ENCODE assay signal across 8 cellular contexts in genomic region chr11:1570896-1571759, GRCh38. TPM values are rescaled to one million over a fixed set of nuclear protein-coding genes. Genes with fewer than 3 reads are reported as not detected.
DNase-seq lines count a peak whose midpoint lies in the region; ATAC-seq and TF ChIP-seq lines count a peak whose summit lies in the region.

No MANE protein-coding gene starts in this region.

- peak overlapping the region; percentile 24 to 41 for H3K18ac ChIP-seq in mesenchymal stem cell (ENCODE audit: low read depth in 1 of 2, low read length in 2 of 2)

- H2BK5ac ChIP-seq in mesenchymal stem cell (ENCODE audit: low read depth, low read length, poor library complexity, severe bottlenecking): no peak overlapping the region

- H3K27ac Mint-ChIP-seq in MCF 10A (ENCODE audit: low read depth, unreplicated experiment): no peak overlapping the region

- H3K27ac ChIP-seq in mesenchymal stem cell (ENCODE audit: low read length, poor library complexity, severe bottlenecking) (no peak overlapping the region), urinary bladder (ENCODE audit: low read depth) (no peak overlapping the region)

- DNase-seq in Right ventricle myocardium superior (peak; percentile 29), cardiac septum (ENCODE audit: low spot score) (no peak), MCF 10A (ENCODE audit: unreplicated experiment) (no peak), mesenchymal stem cell (peak; percentile 28), ureter (ENCODE audit: low spot score) (no peak)
- no peak for DNase-seq in stimulated activated CD4-positive, alpha-beta T cell treated with anti-CD3 and anti-CD28 coated beads, Interleukin-12 subunit alpha, Interleukin-12 subunit beta, amount 100 ng/mL, for 4 hours

- no peak overlapping the region for H2AFZ ChIP-seq in mesenchymal stem cell (ENCODE audit: low read depth, low read length)

- TF ChIP-seq CTCF in MCF 10A (IDR thresholded peaks at IDR 0.05; ENCODE audit: unreplicated experiment): no peak

- peaks cover 7% of the 10 kb centered on the region for H3K4me1 Mint-ChIP-seq in MCF 10A (ENCODE audit: insufficient read depth, unreplicated experiment)

- no peak overlapping the region for H2AK5ac ChIP-seq in mesenchymal stem cell (ENCODE audit: low read length, severe bottlenecking)

- H3K4me3 ChIP-seq in mesenchymal stem cell (ENCODE audit: insufficient read depth in 1 of 2, low read depth in 1 of 2, low read length in 2 of 2) (peak overlapping the region in 1 of 2 experiments; percentile 70), urinary bladder (ENCODE audit: low read depth, low read length) (peak overlapping the region; percentile 54)

- H3K9me3 ChIP-seq in mesenchymal stem cell (ENCODE audit: control insufficient read depth, low read length): no peaks in the 10 kb centered on the region

- no TSS peak for BruUV-seq in MCF 10A (replicated peaks; lab: Mats Ljungman, UMichigan)

- intact Hi-C loops in Right ventricle myocardium superior (cut with DNase I): loop anchor here (10.0 kb wide), 2 partner anchors 266 to 366 kb away; partner anchors contain the start of gene TOLLIP
- intact Hi-C loops in cardiac septum (cut with DNase I): loop anchor here (5.0 kb wide), 1 partner anchor 34 kb away; no protein-coding TSS in a partner anchor
- intact Hi-C loops in MCF 10A (cut with micrococcal nuclease): no loop called here

- no peak overlapping the region for H2BK15ac ChIP-seq in mesenchymal stem cell (ENCODE audit: low read depth, poor library complexity, severe bottlenecking)

- peak overlapping the region; percentile 82 for H3K4me2 ChIP-seq in mesenchymal stem cell (ENCODE audit: low read length, poor library complexity, severe bottlenecking)

- peaks cover 5% of the 10 kb centered on the region for H3K36me3 Mint-ChIP-seq in MCF 10A (ENCODE audit: insufficient read depth, unreplicated experiment)

- peaks cover 42% of the 10 kb centered on the region for H3K4me1 ChIP-seq in mesenchymal stem cell (ENCODE audit: control insufficient read depth, insufficient read depth, low read depth, low read length)
- H3K4me1 ChIP-seq in urinary bladder (ENCODE audit: insufficient read depth): no peaks in the 10 kb centered on the region

- no peaks in the 10 kb centered on the region for H3K27me3 Mint-ChIP-seq in MCF 10A (ENCODE audit: insufficient read depth, unreplicated experiment)

- H3K4me3 Mint-ChIP-seq in MCF 10A (ENCODE audit: unreplicated experiment): peak overlapping the region; percentile 38

- POLR2A ChIA-PET in MCF 10A (lab: Yijun Ruan, JAX): no interaction called here

- no peak overlapping the region for H3K23ac ChIP-seq in mesenchymal stem cell (ENCODE audit: low read length in 2 of 2)

- H3K9ac ChIP-seq in mesenchymal stem cell (ENCODE audit: low read length): no peak overlapping the region

- H3K79me1 ChIP-seq in mesenchymal stem cell (replicated peaks; ENCODE audit: low read length, poor library complexity, severe bottlenecking): peaks cover 16% of the 10 kb centered on the region

- H3K36me3 ChIP-seq in mesenchymal stem cell (ENCODE audit: control insufficient read depth in 1 of 2, insufficient read depth in 2 of 2, low read depth in 1 of 2, low read length in 2 of 2) (peaks cover 0 to 25% of the 10 kb centered on the region in 2 experiments), urinary bladder (ENCODE audit: insufficient read depth) (no peaks in the 10 kb centered on the region)

- no peaks in the 10 kb centered on the region for H3K9me3 Mint-ChIP-seq in MCF 10A (ENCODE audit: unreplicated experiment)

- H3K4ac ChIP-seq in mesenchymal stem cell (ENCODE audit: low read depth in 1 of 2, low read length in 2 of 2): no peak overlapping the region

- CTCF ChIA-PET in MCF 10A (lab: Yijun Ruan, JAX): interaction anchor here (0.8 kb wide), 1 partner anchor 371 kb away, joined by 3 read pairs; no protein-coding TSS in a partner anchor

- H4K91ac ChIP-seq in mesenchymal stem cell (ENCODE audit: low read length): peak overlapping the region; percentile 47

- WGBS in mesenchymal stem cell: 4% methylated on average over 25 of the region's 58 CpGs
- WGBS in urinary bladder: 6% methylated on average over 58 of the region's 58 CpGs

- peak overlapping the region; percentile 43 for H2BK120ac ChIP-seq in mesenchymal stem cell (ENCODE audit: low read depth, low read length)

- H4K8ac ChIP-seq in mesenchymal stem cell (ENCODE audit: low read length): peak overlapping the region; percentile 45

- H2BK12ac ChIP-seq in mesenchymal stem cell (ENCODE audit: low read length in 2 of 2): no peak overlapping the region

- no peak for ATAC-seq in Right ventricle myocardium superior (ENCODE audit: poor library complexity)
- no peak for ATAC-seq in HG03460 (IDR thresholded peaks at IDR 0.05; ENCODE audit: unreplicated experiment)

- H3K14ac ChIP-seq in mesenchymal stem cell (ENCODE audit: low read length in 2 of 2): no peak overlapping the region

- peaks cover 26 to 66% of the 10 kb centered on the region in 2 experiments for H3K27me3 ChIP-seq in mesenchymal stem cell (ENCODE audit: control insufficient read depth in 1 of 2, insufficient read depth in 1 of 2, low read length in 2 of 2)

RNA-seq across cellular contexts. Expression of gene DUSP8, which starts 0.9 kb away (rescaled TPM):
- total RNA-seq in Right ventricle myocardium superior (7.7 TPM), cardiac septum (36.9 TPM), MCF 10A (2022) (10.4 and 17.6 TPM in 2 replicates), urinary bladder (0.85 TPM), ureter (6.0 TPM)
- polyA plus RNA-seq in mesenchymal stem cell (2013, experiment 1 of 2): 6.2 TPM
- polyA plus RNA-seq in mesenchymal stem cell (2013, experiment 2 of 2): 5.8 TPM
- polyA plus RNA-seq in urinary bladder: 6.8 TPM

RNA-seq across cellular contexts. Expression of gene KRTAP5-1, which starts 14.0 kb away (rescaled TPM):
- not detected for total RNA-seq in Right ventricle myocardium superior
- total RNA-seq in cardiac septum: not detected
- not detected in 2 replicates for total RNA-seq in MCF 10A (2022)
- polyA plus RNA-seq in mesenchymal stem cell (2013, experiment 1 of 2): not detected
- polyA plus RNA-seq in mesenchymal stem cell (2013, experiment 2 of 2): not detected
- total RNA-seq in urinary bladder: not detected
- polyA plus RNA-seq in urinary bladder: not detected
- not detected for total RNA-seq in ureter

RNA-seq across cellular contexts. Expression of gene KRTAP5-2, which starts 27.0 kb away (rescaled TPM):
- total RNA-seq in Right ventricle myocardium superior (not detected), cardiac septum (not detected), MCF 10A (2022) (not detected in 2 replicates), urinary bladder (not detected), ureter (not detected)
- not detected for polyA plus RNA-seq in mesenchymal stem cell (2013, experiment 1 of 2)
- not detected for polyA plus RNA-seq in mesenchymal stem cell (2013, experiment 2 of 2)
- polyA plus RNA-seq in urinary bladder: not detected

RNA-seq across cellular contexts. Expression of gene KRTAP5-3, which starts 37.1 kb away (rescaled TPM):
- not detected for total RNA-seq in Right ventricle myocardium superior
- total RNA-seq in cardiac septum: not detected
- total RNA-seq in MCF 10A (2022): not detected in 2 replicates
- polyA plus RNA-seq in mesenchymal stem cell (2013, experiment 1 of 2): not detected
- not detected for polyA plus RNA-seq in mesenchymal stem cell (2013, experiment 2 of 2)
- total RNA-seq in urinary bladder: not detected
- polyA plus RNA-seq in urinary bladder: not detected
- not detected for total RNA-seq in ureter

RNA-seq across cellular contexts. Expression of gene KRTAP5-4, which starts 50.8 kb away (rescaled TPM):
- total RNA-seq in Right ventricle myocardium superior (not detected), cardiac septum (not detected), MCF 10A (2022) (not detected in 2 replicates), urinary bladder (not detected), ureter (not detected)
- not detected for polyA plus RNA-seq in mesenchymal stem cell (2013, experiment 1 of 2)
- not detected for polyA plus RNA-seq in mesenchymal stem cell (2013, experiment 2 of 2)
- not detected for polyA plus RNA-seq in urinary bladder

Comparison
In these comparisons a context has a peak if more than half of its experiments do, and no peak if none do; other contexts are left out.
1. DNase-seq: peak in Right ventricle myocardium superior (single experiment) and mesenchymal stem cell (single experiment); none in cardiac septum (single experiment), MCF 10A (single experiment), stimulated activated CD4-positive, alpha-beta T cell treated with anti-CD3 and anti-CD28 coated beads, Interleukin-12 subunit alpha, Interleukin-12 subunit beta, amount 100 ng/mL, for 4 hours (single experiment) and ureter (single experiment).